In the genomic region with DNA sequence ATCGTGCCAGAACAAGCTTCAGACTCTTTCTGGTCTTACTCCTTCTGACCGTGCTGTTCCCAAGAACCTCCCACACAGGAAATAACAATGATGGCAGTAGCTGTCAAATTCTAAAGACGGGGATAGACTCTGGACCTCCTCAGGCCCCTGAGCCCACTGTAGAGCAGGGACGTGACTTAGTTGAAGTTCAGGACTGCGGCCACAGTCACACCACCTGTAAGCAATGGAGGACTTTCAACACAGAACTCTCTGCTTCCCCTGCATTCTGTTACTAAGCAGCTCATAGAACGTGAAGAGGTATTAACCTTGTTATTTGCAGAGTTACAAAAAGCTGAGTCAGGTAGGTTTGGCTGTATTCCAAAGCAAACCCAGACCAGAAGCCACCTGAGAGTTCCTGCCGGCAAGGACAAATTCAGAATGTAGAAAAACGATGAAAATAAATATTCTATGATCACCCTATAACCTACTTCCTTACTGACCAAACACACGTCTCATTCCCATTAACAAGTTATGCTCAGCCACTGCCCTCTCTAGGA, we compare ENCODE assay signal across 2 cellular contexts.
TF ChIP-seq lines count a peak whose summit lies in the region.

No MANE protein-coding gene starts in this region.

TF ChIP-seq in K562, 482 proteins besides CTCF, POLR2A, EP300 and RAD21 (continues in another document):
- TF ChIP-seq C11orf30 (IDR thresholded peaks at IDR 0.05; ENCODE audit: low read depth) (peak; percentile 84), NFIC (IDR thresholded peaks at IDR 0.05) (peak; percentile 64), HDAC1 (IDR thresholded peaks at IDR 0.05) (no peak), BCOR (IDR thresholded peaks at IDR 0.05) (no peak)
- TF ChIP-seq, protein P1, sequence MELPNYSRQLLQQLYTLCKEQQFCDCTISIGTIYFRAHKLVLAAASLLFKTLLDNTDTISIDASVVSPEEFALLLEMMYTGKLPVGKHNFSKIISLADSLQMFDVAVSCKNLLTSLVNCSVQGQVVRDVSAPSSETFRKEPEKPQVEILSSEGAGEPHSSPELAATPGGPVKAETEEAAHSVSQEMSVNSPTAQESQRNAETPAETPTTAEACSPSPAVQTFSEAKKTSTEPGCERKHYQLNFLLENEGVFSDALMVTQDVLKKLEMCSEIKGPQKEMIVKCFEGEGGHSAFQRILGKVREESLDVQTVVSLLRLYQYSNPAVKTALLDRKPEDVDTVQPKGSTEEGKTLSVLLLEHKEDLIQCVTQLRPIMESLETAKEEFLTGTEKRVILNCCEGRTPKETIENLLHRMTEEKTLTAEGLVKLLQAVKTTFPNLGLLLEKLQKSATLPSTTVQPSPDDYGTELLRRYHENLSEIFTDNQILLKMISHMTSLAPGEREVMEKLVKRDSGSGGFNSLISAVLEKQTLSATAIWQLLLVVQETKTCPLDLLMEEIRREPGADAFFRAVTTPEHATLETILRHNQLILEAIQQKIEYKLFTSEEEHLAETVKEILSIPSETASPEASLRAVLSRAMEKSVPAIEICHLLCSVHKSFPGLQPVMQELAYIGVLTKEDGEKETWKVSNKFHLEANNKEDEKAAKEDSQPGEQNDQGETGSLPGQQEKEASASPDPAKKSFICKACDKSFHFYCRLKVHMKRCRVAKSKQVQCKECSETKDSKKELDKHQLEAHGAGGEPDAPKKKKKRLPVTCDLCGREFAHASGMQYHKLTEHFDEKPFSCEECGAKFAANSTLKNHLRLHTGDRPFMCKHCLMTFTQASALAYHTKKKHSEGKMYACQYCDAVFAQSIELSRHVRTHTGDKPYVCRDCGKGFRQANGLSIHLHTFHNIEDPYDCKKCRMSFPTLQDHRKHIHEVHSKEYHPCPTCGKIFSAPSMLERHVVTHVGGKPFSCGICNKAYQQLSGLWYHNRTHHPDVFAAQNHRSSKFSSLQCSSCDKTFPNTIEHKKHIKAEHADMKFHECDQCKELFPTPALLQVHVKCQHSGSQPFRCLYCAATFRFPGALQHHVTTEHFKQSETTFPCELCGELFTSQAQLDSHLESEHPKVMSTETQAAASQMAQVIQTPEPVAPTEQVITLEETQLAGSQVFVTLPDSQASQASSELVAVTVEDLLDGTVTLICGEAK (IDR thresholded peaks at IDR 0.05): no peak
- TF ChIP-seq, protein P1 (CRISPR knock-in tag; IDR thresholded peaks at IDR 0.05): no peak
- TF ChIP-seq, protein P2, sequence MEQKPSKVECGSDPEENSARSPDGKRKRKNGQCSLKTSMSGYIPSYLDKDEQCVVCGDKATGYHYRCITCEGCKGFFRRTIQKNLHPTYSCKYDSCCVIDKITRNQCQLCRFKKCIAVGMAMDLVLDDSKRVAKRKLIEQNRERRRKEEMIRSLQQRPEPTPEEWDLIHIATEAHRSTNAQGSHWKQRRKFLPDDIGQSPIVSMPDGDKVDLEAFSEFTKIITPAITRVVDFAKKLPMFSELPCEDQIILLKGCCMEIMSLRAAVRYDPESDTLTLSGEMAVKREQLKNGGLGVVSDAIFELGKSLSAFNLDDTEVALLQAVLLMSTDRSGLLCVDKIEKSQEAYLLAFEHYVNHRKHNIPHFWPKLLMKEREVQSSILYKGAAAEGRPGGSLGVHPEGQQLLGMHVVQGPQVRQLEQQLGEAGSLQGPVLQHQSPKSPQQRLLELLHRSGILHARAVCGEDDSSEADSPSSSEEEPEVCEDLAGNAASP (IDR thresholded peaks at IDR 0.05): no peak
- TF ChIP-seq, protein P3, sequence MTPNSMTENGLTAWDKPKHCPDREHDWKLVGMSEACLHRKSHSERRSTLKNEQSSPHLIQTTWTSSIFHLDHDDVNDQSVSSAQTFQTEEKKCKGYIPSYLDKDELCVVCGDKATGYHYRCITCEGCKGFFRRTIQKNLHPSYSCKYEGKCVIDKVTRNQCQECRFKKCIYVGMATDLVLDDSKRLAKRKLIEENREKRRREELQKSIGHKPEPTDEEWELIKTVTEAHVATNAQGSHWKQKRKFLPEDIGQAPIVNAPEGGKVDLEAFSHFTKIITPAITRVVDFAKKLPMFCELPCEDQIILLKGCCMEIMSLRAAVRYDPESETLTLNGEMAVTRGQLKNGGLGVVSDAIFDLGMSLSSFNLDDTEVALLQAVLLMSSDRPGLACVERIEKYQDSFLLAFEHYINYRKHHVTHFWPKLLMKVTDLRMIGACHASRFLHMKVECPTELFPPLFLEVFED (CRISPR knock-in tag; conservative IDR thresholded peaks at IDR 0.05): no peak

TF ChIP-seq in GM23338, 12 proteins besides CTCF, POLR2A, EP300 and RAD21:
- TF ChIP-seq, protein P4, sequence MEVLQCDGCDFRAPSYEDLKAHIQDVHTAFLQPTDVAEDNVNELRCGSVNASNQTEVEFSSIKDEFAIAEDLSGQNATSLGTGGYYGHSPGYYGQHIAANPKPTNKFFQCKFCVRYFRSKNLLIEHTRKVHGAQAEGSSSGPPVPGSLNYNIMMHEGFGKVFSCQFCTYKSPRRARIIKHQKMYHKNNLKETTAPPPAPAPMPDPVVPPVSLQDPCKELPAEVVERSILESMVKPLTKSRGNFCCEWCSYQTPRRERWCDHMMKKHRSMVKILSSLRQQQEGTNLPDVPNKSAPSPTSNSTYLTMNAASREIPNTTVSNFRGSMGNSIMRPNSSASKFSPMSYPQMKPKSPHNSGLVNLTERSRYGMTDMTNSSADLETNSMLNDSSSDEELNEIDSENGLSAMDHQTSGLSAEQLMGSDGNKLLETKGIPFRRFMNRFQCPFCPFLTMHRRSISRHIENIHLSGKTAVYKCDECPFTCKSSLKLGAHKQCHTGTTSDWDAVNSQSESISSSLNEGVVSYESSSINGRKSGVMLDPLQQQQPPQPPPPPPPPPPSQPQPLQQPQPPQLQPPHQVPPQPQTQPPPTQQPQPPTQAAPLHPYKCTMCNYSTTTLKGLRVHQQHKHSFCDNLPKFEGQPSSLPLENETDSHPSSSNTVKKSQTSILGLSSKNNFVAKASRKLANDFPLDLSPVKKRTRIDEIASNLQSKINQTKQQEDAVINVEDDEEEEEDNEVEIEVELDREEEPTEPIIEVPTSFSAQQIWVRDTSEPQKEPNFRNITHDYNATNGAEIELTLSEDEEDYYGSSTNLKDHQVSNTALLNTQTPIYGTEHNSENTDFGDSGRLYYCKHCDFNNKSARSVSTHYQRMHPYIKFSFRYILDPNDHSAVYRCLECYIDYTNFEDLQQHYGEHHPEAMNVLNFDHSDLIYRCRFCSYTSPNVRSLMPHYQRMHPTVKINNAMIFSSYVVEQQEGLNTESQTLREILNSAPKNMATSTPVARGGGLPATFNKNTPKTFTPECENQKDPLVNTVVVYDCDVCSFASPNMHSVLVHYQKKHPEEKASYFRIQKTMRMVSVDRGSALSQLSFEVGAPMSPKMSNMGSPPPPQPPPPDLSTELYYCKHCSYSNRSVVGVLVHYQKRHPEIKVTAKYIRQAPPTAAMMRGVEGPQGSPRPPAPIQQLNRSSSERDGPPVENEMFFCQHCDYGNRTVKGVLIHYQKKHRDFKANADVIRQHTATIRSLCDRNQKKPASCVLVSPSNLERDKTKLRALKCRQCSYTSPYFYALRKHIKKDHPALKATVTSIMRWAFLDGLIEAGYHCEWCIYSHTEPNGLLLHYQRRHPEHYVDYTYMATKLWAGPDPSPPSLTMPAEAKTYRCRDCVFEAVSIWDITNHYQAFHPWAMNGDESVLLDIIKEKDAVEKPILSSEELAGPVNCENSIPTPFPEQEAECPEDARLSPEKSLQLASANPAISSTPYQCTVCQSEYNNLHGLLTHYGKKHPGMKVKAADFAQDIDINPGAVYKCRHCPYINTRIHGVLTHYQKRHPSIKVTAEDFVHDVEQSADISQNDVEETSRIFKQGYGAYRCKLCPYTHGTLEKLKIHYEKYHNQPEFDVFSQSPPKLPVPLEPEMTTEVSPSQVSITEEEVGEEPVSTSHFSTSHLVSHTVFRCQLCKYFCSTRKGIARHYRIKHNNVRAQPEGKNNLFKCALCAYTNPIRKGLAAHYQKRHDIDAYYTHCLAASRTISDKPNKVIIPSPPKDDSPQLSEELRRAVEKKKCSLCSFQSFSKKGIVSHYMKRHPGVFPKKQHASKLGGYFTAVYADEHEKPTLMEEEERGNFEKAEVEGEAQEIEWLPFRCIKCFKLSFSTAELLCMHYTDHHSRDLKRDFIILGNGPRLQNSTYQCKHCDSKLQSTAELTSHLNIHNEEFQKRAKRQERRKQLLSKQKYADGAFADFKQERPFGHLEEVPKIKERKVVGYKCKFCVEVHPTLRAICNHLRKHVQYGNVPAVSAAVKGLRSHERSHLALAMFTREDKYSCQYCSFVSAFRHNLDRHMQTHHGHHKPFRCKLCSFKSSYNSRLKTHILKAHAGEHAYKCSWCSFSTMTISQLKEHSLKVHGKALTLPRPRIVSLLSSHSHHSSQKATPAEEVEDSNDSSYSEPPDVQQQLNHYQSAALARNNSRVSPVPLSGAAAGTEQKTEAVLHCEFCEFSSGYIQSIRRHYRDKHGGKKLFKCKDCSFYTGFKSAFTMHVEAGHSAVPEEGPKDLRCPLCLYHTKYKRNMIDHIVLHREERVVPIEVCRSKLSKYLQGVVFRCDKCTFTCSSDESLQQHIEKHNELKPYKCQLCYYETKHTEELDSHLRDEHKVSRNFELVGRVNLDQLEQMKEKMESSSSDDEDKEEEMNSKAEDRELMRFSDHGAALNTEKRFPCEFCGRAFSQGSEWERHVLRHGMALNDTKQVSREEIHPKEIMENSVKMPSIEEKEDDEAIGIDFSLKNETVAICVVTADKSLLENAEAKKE (CRISPR knock-in tag; IDR thresholded peaks at IDR 0.05): no peak
- no peak for TF ChIP-seq POLR2AphosphoS5 (IDR thresholded peaks at IDR 0.05; ENCODE audit: low read depth)
- no peak for TF ChIP-seq EZH2 (IDR thresholded peaks at IDR 0.05; ENCODE audit: low read depth, unreplicated experiment)
- no peak for TF ChIP-seq ZNF114 (CRISPR knock-in tag; IDR thresholded peaks at IDR 0.05)
- TF ChIP-seq, protein P5, sequence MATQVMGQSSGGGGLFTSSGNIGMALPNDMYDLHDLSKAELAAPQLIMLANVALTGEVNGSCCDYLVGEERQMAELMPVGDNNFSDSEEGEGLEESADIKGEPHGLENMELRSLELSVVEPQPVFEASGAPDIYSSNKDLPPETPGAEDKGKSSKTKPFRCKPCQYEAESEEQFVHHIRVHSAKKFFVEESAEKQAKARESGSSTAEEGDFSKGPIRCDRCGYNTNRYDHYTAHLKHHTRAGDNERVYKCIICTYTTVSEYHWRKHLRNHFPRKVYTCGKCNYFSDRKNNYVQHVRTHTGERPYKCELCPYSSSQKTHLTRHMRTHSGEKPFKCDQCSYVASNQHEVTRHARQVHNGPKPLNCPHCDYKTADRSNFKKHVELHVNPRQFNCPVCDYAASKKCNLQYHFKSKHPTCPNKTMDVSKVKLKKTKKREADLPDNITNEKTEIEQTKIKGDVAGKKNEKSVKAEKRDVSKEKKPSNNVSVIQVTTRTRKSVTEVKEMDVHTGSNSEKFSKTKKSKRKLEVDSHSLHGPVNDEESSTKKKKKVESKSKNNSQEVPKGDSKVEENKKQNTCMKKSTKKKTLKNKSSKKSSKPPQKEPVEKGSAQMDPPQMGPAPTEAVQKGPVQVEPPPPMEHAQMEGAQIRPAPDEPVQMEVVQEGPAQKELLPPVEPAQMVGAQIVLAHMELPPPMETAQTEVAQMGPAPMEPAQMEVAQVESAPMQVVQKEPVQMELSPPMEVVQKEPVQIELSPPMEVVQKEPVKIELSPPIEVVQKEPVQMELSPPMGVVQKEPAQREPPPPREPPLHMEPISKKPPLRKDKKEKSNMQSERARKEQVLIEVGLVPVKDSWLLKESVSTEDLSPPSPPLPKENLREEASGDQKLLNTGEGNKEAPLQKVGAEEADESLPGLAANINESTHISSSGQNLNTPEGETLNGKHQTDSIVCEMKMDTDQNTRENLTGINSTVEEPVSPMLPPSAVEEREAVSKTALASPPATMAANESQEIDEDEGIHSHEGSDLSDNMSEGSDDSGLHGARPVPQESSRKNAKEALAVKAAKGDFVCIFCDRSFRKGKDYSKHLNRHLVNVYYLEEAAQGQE (IDR thresholded peaks at IDR 0.05; ENCODE audit: unreplicated experiment): no peak
- TF ChIP-seq, protein P6, sequence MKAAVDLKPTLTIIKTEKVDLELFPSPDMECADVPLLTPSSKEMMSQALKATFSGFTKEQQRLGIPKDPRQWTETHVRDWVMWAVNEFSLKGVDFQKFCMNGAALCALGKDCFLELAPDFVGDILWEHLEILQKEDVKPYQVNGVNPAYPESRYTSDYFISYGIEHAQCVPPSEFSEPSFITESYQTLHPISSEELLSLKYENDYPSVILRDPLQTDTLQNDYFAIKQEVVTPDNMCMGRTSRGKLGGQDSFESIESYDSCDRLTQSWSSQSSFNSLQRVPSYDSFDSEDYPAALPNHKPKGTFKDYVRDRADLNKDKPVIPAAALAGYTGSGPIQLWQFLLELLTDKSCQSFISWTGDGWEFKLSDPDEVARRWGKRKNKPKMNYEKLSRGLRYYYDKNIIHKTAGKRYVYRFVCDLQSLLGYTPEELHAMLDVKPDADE (IDR thresholded peaks at IDR 0.05): no peak
- no peak for TF ChIP-seq NANOG (IDR thresholded peaks at IDR 0.05; ENCODE audit: borderline replicate concordance)
- no peak for TF ChIP-seq EZH2phosphoT487 (IDR thresholded peaks at IDR 0.05; ENCODE audit: unreplicated experiment)
- no peak for TF ChIP-seq STAT1 (IDR thresholded peaks at IDR 0.05; ENCODE audit: unreplicated experiment)
- no peak for TF ChIP-seq JUNB (IDR thresholded peaks at IDR 0.05; ENCODE audit: unreplicated experiment)
- no peak for TF ChIP-seq ZNF331 (CRISPR knock-in tag; IDR thresholded peaks at IDR 0.05; ENCODE audit: low read depth)
- no peak for TF ChIP-seq CREB1 (CRISPR knock-in tag; IDR thresholded peaks at IDR 0.05; ENCODE audit: low read depth)
TF ChIP-seq in GM23338: peak in this region for 0.
